In genomic region chr15:78205856-78206255, GRCh38 we compare ENCODE assay signal across 23 cellular contexts. TPM values are rescaled to one million over a fixed set of nuclear protein-coding genes. Genes with fewer than 3 reads are reported as not detected.
DNase-seq lines count a peak whose midpoint lies in the region; TF ChIP-seq lines count a peak whose summit lies in the region.
"Had no signal": no experiment of that assay in that cellular context is flagged by ENCODE, and none has a peak within 500 bp of the region (broad histone marks: within the 10 kb centered on the region; RNA-seq: fewer than 3 reads in every experiment).

No MANE protein-coding gene starts in this region.

- H3K36me3 Mint-ChIP-seq in MCF 10A (ENCODE audit: insufficient read depth, unreplicated experiment) = no peaks in the 10 kb centered on the region
- no peaks in the 10 kb centered on the region for H3K36me3 Mint-ChIP-seq in neural crest cell (ENCODE audit: low read depth)
- H3K36me3 Mint-ChIP-seq: mesothelial cell of epicardium, neural progenitor cell had no signal

- H3K27ac Mint-ChIP-seq in MCF 10A (ENCODE audit: low read depth, unreplicated experiment) = no peak overlapping the region
- H3K27ac Mint-ChIP-seq in neural crest cell (ENCODE audit: unreplicated experiment) = peak overlapping the region; percentile 67
- H3K27ac Mint-ChIP-seq: activated CD4-positive, alpha-beta T cell treated with anti-CD3 and anti-CD28 coated beads, Interleukin-2, amount 10 ng/mL, durations not matched to agents 24 days and 14 days had no signal

- no peaks in the 10 kb centered on the region for H3K36me3 ChIP-seq in breast epithelium
- H3K36me3 ChIP-seq: MG63, neural progenitor cell had no signal

- H3K27me3 Mint-ChIP-seq in MCF 10A (ENCODE audit: insufficient read depth, unreplicated experiment) (peaks cover 31% of the 10 kb centered on the region), neural crest cell (ENCODE audit: low read depth) (no peaks in the 10 kb centered on the region)

- DNase-seq in breast epithelium (ENCODE audit: low spot score in 2 of 2) (peak; percentile 2 to 43), MCF 10A (ENCODE audit: unreplicated experiment) (no peak), caudate nucleus (lab: John Stamatoyannopoulos, UW) (peak in 1 of 61 donors; percentile 25), neural crest cell (ENCODE audit: low read depth, low spot score) (no peak), inferior parietal cortex (ENCODE audit: extremely low spot score) (no peak), OCI-M1 (lab: John Stamatoyannopoulos, UW) (no peak)
- no peak for DNase-seq in activated naive CD4-positive, alpha-beta T cell treated with anti-CD3 and anti-CD28 coated beads, Interleukin-2, amount 50 U/mL, for 16 hours
- DNase-seq: activated CD4-positive, alpha-beta T cell treated with anti-CD3 and anti-CD28 coated beads, Interleukin-2, amount 10 ng/mL, durations not matched to agents 24 days and 14 days; activated naive CD4-positive, alpha-beta T cell; activated T-cell treated with anti-CD3 and anti-CD28 coated beads, Interleukin-2, amount 50 U/mL, for 1 hour; cerebellar nuclear complex; DMS 273 treated with DMSO at 0.1 percent for 48 hours; effector CD8-positive, alpha-beta T cell; foreskin melanocyte; kidney glomerular epithelial cell; MG63; NCI-H1436 treated with DMSO at 0.1 percent for 48 hours; NCI-H69; SHP77 treated with DMSO at 0.1 percent for 48 hours had no signal

- H3K9me3 Mint-ChIP-seq in MCF 10A (ENCODE audit: unreplicated experiment) (no peaks in the 10 kb centered on the region), neural crest cell (no peaks in the 10 kb centered on the region)
- H3K9me3 Mint-ChIP-seq: activated CD4-positive, alpha-beta T cell treated with anti-CD3 and anti-CD28 coated beads, Interleukin-2, amount 10 ng/mL, durations not matched to agents 24 days and 14 days; mesothelial cell of epicardium; neural progenitor cell had no signal

- H3K9me3 ChIP-seq in breast epithelium = no peaks in the 10 kb centered on the region
- H3K9me3 ChIP-seq: MG63 had no signal

- H3K27me3 ChIP-seq in breast epithelium = peaks cover 0 to 5% of the 10 kb centered on the region in 2 donors
- H3K27me3 ChIP-seq: MG63, neural progenitor cell had no signal

- CTCF ChIA-PET in MCF 10A (lab: Yijun Ruan, JAX) = interaction anchor here (0.6 to 3.5 kb wide), 3 partner anchors 11 to 416 kb away, joined by 3 to 36 read pairs (median 10); no protein-coding TSS in a partner anchor

- no peak overlapping the region for H3K27ac ChIP-seq in breast epithelium
- H3K27ac ChIP-seq in caudate nucleus (ENCODE audit: low read depth, low read length) = peak overlapping the region; percentile 96
- peak overlapping the region; percentile 85 for H3K27ac ChIP-seq in temporal lobe (ENCODE audit: low read depth, low read length)
- H3K27ac ChIP-seq: HL-60, neural progenitor cell had no signal

- H3K4me1 Mint-ChIP-seq in MCF 10A (ENCODE audit: insufficient read depth, unreplicated experiment) (no peaks in the 10 kb centered on the region), neural crest cell (peaks cover 66% of the 10 kb centered on the region)
- H3K4me1 Mint-ChIP-seq: activated CD4-positive, alpha-beta T cell treated with anti-CD3 and anti-CD28 coated beads, Interleukin-2, amount 10 ng/mL, durations not matched to agents 24 days and 14 days had no signal

- no TSS peak for BruUV-seq in MCF 10A (replicated peaks; lab: Mats Ljungman, UMichigan)

- no peaks in the 10 kb centered on the region for H3K4me1 ChIP-seq in breast epithelium
- H3K4me1 ChIP-seq: neural progenitor cell had no signal

- H3K4me3 Mint-ChIP-seq in MCF 10A (ENCODE audit: unreplicated experiment) = no peak overlapping the region
- H3K4me3 Mint-ChIP-seq in neural crest cell = no peak overlapping the region
- H3K4me3 Mint-ChIP-seq: activated CD4-positive, alpha-beta T cell treated with anti-CD3 and anti-CD28 coated beads, Interleukin-2, amount 10 ng/mL, durations not matched to agents 24 days and 14 days; mesothelial cell of epicardium; neural progenitor cell had no signal

- H3K4me3 ChIP-seq in breast epithelium = no peak overlapping the region
- H3K4me3 ChIP-seq: MG63, neural progenitor cell had no signal

- TF ChIP-seq POLR2A in breast epithelium (IDR thresholded peaks at IDR 0.05) = no peak

- POLR2A ChIA-PET in MCF 10A (lab: Yijun Ruan, JAX) = interaction anchor here (1.9 kb wide), 1 partner anchor 9 kb away, joined by 6 read pairs; no protein-coding TSS in a partner anchor

- intact Hi-C loops in breast epithelium (cut with DNase I; ENCODE audit: low total_unique reads) (no loop called here), MCF 10A (cut with micrococcal nuclease) (no loop called here)

- TF ChIP-seq CTCF in breast epithelium (IDR thresholded peaks at IDR 0.05) (no peak), MCF 10A (IDR thresholded peaks at IDR 0.05; ENCODE audit: unreplicated experiment) (no peak), neural crest cell (conservative IDR thresholded peaks at IDR 0.05) (no peak)

RNA-seq across cellular contexts. Expression of gene ACSBG1, which starts 28.5 kb away (rescaled TPM):
- total RNA-seq in breast epithelium = 1 to 10 TPM in 2 of 3 donors, not detected in 1; 1.9 to 2.0 TPM
- total RNA-seq in MCF 10A (2022) = not detected in 2 replicates
- 4.9 and 5.5 TPM in 2 replicates for total RNA-seq in neural crest cell
- 3.0 TPM for total RNA-seq in temporal lobe
- total RNA-seq: activated CD4-positive, alpha-beta T cell treated with anti-CD3 and anti-CD28 coated beads, Interleukin-2, amount 10 ng/mL, durations not matched to agents 24 days and 14 days had no signal

RNA-seq across cellular contexts. Expression of gene IDH3A, which starts 56.7 kb away (rescaled TPM):
- total RNA-seq in breast epithelium = 10 to 100 TPM; 44.2 to 63.2 (median 52.0) TPM
- 100.0 and 106 TPM in 2 replicates for total RNA-seq in MCF 10A (2022)
- total RNA-seq in neural crest cell = 41.5 and 47.9 TPM in 2 replicates
- 35.9 TPM for total RNA-seq in temporal lobe

RNA-seq across cellular contexts. Expression of gene DNAJA4, which starts 58.5 kb away (rescaled TPM):
- total RNA-seq in breast epithelium = 10 to 100 TPM; 16.0 to 28.1 (median 22.6) TPM
- total RNA-seq in MCF 10A (2022) = not detected in 2 replicates
- not detected in 2 replicates for total RNA-seq in neural crest cell
- total RNA-seq in temporal lobe = 23.1 TPM

Comparison
In these comparisons a context has a peak if more than half of its experiments do, and no peak if none do; other contexts are left out.
1. DNase-seq: peak in breast epithelium (2 of 2); none in MCF 10A (single experiment), neural crest cell (single experiment), activated naive CD4-positive, alpha-beta T cell treated with anti-CD3 and anti-CD28 coated beads, Interleukin-2, amount 50 U/mL, for 16 hours (single experiment), inferior parietal cortex (single experiment) and OCI-M1 (single experiment).
2. RNA of gene DNAJA4, which starts 58.5 kb away (total RNA-seq): 23.1 TPM in temporal lobe (single experiment) and 16.0 to 28.1 TPM in breast epithelium; not detected in MCF 10A and not detected in neural crest cell; every median in the first group is over 10 times any median in the second.
3. H3K27ac ChIP-seq: peak in caudate nucleus (single experiment) and temporal lobe (single experiment); none in breast epithelium (0 of 2).